Comparison of ENCODE assay signal across 2 cellular contexts in the genomic region with DNA sequence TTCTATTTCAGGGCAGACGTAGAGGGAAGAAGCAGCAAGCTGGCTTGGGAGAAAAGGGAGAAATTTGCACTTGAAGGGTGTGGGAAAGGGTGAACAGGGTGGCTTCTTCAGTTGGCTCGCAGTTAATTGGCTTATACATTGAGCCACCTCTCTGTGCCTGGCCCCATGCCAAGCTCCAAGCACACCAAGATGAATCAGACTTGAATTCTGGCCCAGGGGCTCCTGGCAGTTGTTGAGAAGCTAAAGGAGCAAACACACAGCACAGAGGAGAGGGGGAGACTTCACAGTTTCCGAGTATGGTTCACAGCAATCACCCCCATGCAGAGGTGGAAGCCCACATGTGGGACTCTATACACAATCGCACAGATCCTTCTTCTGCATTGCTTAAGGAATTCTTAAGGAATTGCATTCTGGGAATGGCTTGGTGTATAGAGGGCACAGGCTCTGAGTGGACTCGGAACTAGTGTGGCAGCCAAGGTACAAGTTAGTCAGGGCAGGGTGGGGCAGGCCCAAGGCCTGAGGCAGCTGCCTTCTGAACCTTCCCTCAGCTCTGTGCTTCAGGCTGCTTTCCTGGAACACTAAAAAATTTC.
TF ChIP-seq lines count a peak whose summit lies in the region.

No MANE protein-coding gene starts in this region.

TF ChIP-seq in A549, 52 proteins besides CTCF, POLR2A, EP300 and RAD21:
- TF ChIP-seq JUN (IDR thresholded peaks at IDR 0.05) (peak in 1 of 2 experiments; percentile 42; a peak in 2 of 5 replicates), FOSL2 (IDR thresholded peaks at IDR 0.05) (no peak), FOSL2 (CRISPR knock-in tag; IDR thresholded peaks at IDR 0.05) (peak; percentile 38; the same call in 1 of the 2 replicates)
- TF ChIP-seq, protein P1, sequence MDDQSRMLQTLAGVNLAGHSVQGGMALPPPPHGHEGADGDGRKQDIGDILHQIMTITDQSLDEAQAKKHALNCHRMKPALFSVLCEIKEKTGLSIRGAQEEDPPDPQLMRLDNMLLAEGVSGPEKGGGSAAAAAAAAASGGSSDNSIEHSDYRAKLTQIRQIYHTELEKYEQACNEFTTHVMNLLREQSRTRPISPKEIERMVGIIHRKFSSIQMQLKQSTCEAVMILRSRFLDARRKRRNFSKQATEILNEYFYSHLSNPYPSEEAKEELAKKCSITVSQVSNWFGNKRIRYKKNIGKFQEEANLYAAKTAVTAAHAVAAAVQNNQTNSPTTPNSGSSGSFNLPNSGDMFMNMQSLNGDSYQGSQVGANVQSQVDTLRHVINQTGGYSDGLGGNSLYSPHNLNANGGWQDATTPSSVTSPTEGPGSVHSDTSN (IDR thresholded peaks at IDR 0.05), result no peak
- TF ChIP-seq, protein P2, sequence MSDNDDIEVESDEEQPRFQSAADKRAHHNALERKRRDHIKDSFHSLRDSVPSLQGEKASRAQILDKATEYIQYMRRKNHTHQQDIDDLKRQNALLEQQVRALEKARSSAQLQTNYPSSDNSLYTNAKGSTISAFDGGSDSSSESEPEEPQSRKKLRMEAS (IDR thresholded peaks at IDR 0.05), result peak; percentile 28; the same call in 1 of the 2 replicates
- TF ChIP-seq, protein P3, sequence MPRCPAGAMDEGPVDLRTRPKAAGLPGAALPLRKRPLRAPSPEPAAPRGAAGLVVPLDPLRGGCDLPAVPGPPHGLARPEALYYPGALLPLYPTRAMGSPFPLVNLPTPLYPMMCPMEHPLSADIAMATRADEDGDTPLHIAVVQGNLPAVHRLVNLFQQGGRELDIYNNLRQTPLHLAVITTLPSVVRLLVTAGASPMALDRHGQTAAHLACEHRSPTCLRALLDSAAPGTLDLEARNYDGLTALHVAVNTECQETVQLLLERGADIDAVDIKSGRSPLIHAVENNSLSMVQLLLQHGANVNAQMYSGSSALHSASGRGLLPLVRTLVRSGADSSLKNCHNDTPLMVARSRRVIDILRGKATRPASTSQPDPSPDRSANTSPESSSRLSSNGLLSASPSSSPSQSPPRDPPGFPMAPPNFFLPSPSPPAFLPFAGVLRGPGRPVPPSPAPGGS (IDR thresholded peaks at IDR 0.05), result 0 out of 3 replicates have a peak, but pooled peaks have one; percentile 36

TF ChIP-seq in HCT116, 20 proteins besides CTCF, POLR2A, EP300 and RAD21:
- TF ChIP-seq SP1 (IDR thresholded peaks at IDR 0.05; ENCODE audit: low read depth), result peak; percentile 60
- TF ChIP-seq EZH2phosphoT487 (IDR thresholded peaks at IDR 0.05; ENCODE audit: borderline replicate concordance), result no peak
- 0 out of 2 replicates have a peak, but pooled peaks have one; percentile 44 for TF ChIP-seq CBX3 (IDR thresholded peaks at IDR 0.05; ENCODE audit: low read depth)
- no peak for TF ChIP-seq ELF1 (IDR thresholded peaks at IDR 0.05; ENCODE audit: borderline replicate concordance, low read depth)
- TF ChIP-seq FOSL1 (IDR thresholded peaks at IDR 0.05; ENCODE audit: low read depth), result peak; percentile 55
- TF ChIP-seq POLR2AphosphoS5 (IDR thresholded peaks at IDR 0.05; ENCODE audit: low read depth, low read length), result peak; percentile 57
- TF ChIP-seq, protein P2 (IDR thresholded peaks at IDR 0.05), result peak; percentile 68
